ENCODE assay signal across 8 cellular contexts in the genomic region with DNA sequence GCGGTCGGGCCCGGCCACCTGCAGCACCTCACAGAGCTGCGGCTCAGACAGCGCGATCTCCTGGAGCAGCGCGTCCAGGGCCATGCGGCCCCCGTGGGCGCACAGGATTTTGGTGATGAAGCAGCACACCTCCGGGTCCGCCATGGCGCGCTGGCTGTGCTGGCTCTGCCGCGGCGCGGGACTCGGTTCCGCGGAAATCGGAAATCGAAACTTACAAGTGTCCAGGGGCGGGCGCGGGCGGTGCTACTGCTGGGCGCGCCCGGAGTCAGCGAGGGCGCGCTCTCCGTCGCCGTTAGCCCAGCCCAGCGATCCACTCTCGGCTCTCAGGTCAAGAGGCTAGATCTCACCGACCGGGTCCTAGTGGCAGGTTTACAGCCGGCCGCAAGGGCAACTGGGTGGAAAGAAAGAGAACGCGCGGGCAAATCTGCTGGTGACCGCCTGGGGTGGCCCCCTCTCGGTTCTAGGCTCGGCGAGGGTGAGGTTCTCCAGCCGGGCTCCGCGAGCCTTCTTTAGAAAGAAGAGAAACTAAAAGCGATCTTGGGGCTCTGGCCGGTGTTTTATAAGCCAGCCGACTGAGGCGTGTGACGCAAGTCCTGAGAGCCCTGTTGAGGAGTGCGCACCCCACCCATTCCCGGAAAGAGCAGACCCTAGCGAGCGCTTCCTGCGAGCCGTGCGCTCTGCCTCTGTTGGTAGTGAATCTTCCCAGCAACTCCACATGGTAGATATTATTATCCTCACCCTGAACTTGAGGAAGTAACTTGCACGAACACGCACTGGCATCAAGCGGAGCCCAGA. TPM values are rescaled to one million over a fixed set of nuclear protein-coding genes. Genes with fewer than 3 reads are reported as not detected.
A peak's percentile ranks its signal among the peaks of the same experiment; 100 is the strongest.
DNase-seq lines count a peak whose midpoint lies in the region; ATAC-seq, FAIRE-seq and TF ChIP-seq lines count a peak whose summit lies in the region.

A gene (minus strand): TSS at position 533 of the 795 bp plus-strand sequence. CDS start 389 bp downstream, at position 144.

- ATAC-seq in GM21367 (IDR thresholded peaks at IDR 0.05; ENCODE audit: unreplicated experiment), result peak; percentile 65

- peaks cover 34% of the 10 kb centered on the region for H3K36me3 Mint-ChIP-seq in Calu3 (ENCODE audit: insufficient read depth, unreplicated experiment)

- peak within 1 kb of the TSS; percentile 97 for H3K4me3 ChIP-seq in mucosa of stomach (ENCODE audit: low read length)

- H3K27ac Mint-ChIP-seq in Calu3 (ENCODE audit: unreplicated experiment), result peak within 1 kb of the TSS; percentile 61

- CTCF ChIA-PET in Calu3 (lab: Charles Lee), result no interaction called here

- peak within 1 kb of the TSS; percentile 89 for H3K27ac ChIP-seq in epithelial cell of prostate

- BruUV-seq in Calu3 (replicated peaks; lab: Mats Ljungman, UMichigan), result TSS peak; percentile 87

- H3K27me3 Mint-ChIP-seq in Calu3 (ENCODE audit: unreplicated experiment), result no peaks in the 10 kb centered on the region

- H3K27me3 ChIP-seq in mucosa of stomach (ENCODE audit: control insufficient read depth, insufficient read depth, low read length), result no peaks in the 10 kb centered on the region

- FAIRE-seq in HTR-8/SVneo (lab: Jason Lieb, UNC), result no peak

- H3K4me3 Mint-ChIP-seq in Calu3 (ENCODE audit: low read depth, unreplicated experiment), result peak within 1 kb of the TSS; percentile 94

- intact Hi-C loops in Calu3 (cut with micrococcal nuclease; ENCODE audit: unreplicated experiment), result loop anchor here (10.0 kb wide), 1 partner anchor 125 kb away; a partner anchor contains a TSS

- H3K9me3 Mint-ChIP-seq in Calu3 (ENCODE audit: low read depth, unreplicated experiment), result no peaks in the 10 kb centered on the region

- DNase-seq in Calu3, result peak; percentile 82
- DNase-seq in HTR-8/SVneo (ENCODE audit: insufficient read length, low spot score), result peak; percentile 85
- DNase-seq in OCI-M2 (lab: John Stamatoyannopoulos, UW; ENCODE audit: unreplicated experiment), result peak; percentile 62
- peak; percentile 79 for DNase-seq in activated T-cell treated with anti-CD3 and anti-CD28 coated beads for 4 hours
- DNase-seq in epithelial cell of prostate (ENCODE audit: low read depth, low spot score), result peak; percentile 43
- peak; percentile 88 for DNase-seq in stimulated activated CD8-positive, alpha-beta memory T cell treated with anti-CD3 and anti-CD28 coated beads, Interleukin-4, amount 100 ng/mL, for 48 hours

- no peaks in the 10 kb centered on the region for H3K9me3 ChIP-seq in mucosa of stomach (ENCODE audit: control insufficient read depth, low read length)

- TF ChIP-seq CTCF in Calu3 (IDR thresholded peaks at IDR 0.05; ENCODE audit: unreplicated experiment), result no peak

- peak within 1 kb of the TSS; percentile 90 for H3K9ac ChIP-seq in mucosa of stomach (ENCODE audit: low read length)

- peaks cover 5% of the 10 kb centered on the region for H3K4me1 ChIP-seq in mucosa of stomach (ENCODE audit: control insufficient read depth, insufficient read depth, low read length)

- peaks cover 19% of the 10 kb centered on the region for H3K4me1 Mint-ChIP-seq in Calu3 (ENCODE audit: low read depth, unreplicated experiment)

- no peaks in the 10 kb centered on the region for H3K36me3 ChIP-seq in mucosa of stomach (ENCODE audit: control insufficient read depth, insufficient read depth, low read length)

RNA-seq across cellular contexts. Expression of the gene that starts here (rescaled TPM):
- total RNA-seq in Calu3 (2022), result 63.4 and 101 TPM in 2 replicates

Comparison
In these comparisons a context has a peak if more than half of its experiments do, and no peak if none do; other contexts are left out.
1. Peak in every context shown above with its lines: DNase-seq, ATAC-seq, H3K4me3 ChIP-seq and H3K27ac ChIP-seq.